In genomic region chr5:146818790-146819189, GRCh38 we compare ENCODE assay signal across 24 cellular contexts. TPM values are rescaled to one million over a fixed set of nuclear protein-coding genes. Genes with fewer than 3 reads are reported as not detected.
DNase-seq lines count a peak whose midpoint lies in the region; ATAC-seq, FAIRE-seq and TF ChIP-seq lines count a peak whose summit lies in the region.
"Had no signal": no experiment of that assay in that cellular context is flagged by ENCODE, and none has a peak within 500 bp of the region (broad histone marks: within the 10 kb centered on the region; RNA-seq: fewer than 3 reads in every experiment).

No MANE protein-coding gene starts in this region.

- ATAC-seq in left lobe of liver, result peak; percentile 54
- ATAC-seq in GM18873 (IDR thresholded peaks at IDR 0.05; ENCODE audit: low FRiP score, unreplicated experiment), result no peak
- ATAC-seq: Right ventricle myocardium inferior had no signal

- no peaks in the 10 kb centered on the region for H3K27me3 ChIP-seq in WERI-Rb-1 (ENCODE audit: insufficient read depth, low read depth, severe bottlenecking)

- peak; percentile 53 for FAIRE-seq in D721Med (lab: Jason Lieb, UNC)
- FAIRE-seq: A204.1 had no signal

- no peak overlapping the region for H3K27ac ChIP-seq in WERI-Rb-1
- H3K27ac ChIP-seq: KMS-11 had no signal

- H3K4me3 ChIP-seq in WERI-Rb-1 (ENCODE audit: low read depth, low read length), result no peak overlapping the region

- TF ChIP-seq CTCF in D721Med (IDR thresholded peaks at IDR 0.05; ENCODE audit: insufficient read depth, missing control alignments) (no peak), WERI-Rb-1 (IDR thresholded peaks at IDR 0.05; ENCODE audit: low read depth, low read length) (peak; percentile 25; the same call in 1 of the 2 replicates)

- DNase-seq in D721Med (ENCODE audit: insufficient read length, low spot score), result no peak
- DNase-seq in NCI-H524 (lab: John Stamatoyannopoulos, UW), result peak; percentile 8 to 58
- no peak for DNase-seq in WERI-Rb-1
- no peak for DNase-seq in left lobe of liver (ENCODE audit: low spot score)
- DNase-seq in NCI-H526 treated with DMSO at 0.1 percent for 48 hours (lab: John Stamatoyannopoulos, UW), result no peak
- DNase-seq in stimulated activated CD4-positive, alpha-beta T cell treated with anti-CD3 and anti-CD28 coated beads, Interleukin-2, amount 100 ng/mL, for 48 hours, result no peak
- DNase-seq in SHP77 (lab: John Stamatoyannopoulos, UW), result no peak
- DNase-seq: DMS79, H7, HFFc6, IMR-90, NCI-H1105, NCI-H146, NCI-H2029, NCI-H226, NCI-H748 treated with DMSO at 0.1 percent for 48 hours, OCI-M1, SW 1271 had no signal

- no peaks in the 10 kb centered on the region for H3K36me3 ChIP-seq in WERI-Rb-1

- H3K9me3 ChIP-seq in WERI-Rb-1 (ENCODE audit: severe bottlenecking), result no peaks in the 10 kb centered on the region

RNA-seq across cellular contexts. Expression of gene PPP2R2B, which starts 59.8 kb away (rescaled TPM):
- total RNA-seq in left lobe of liver, result 0.03 TPM
- total RNA-seq: B cell, HFFc6, IMR-90, SK-MEL-5 had no signal

Comparison
In these comparisons a context has a peak if more than half of its experiments do, and no peak if none do; other contexts are left out.
1. DNase-seq: peak in NCI-H524 (2 of 2); none in D721Med (single experiment), WERI-Rb-1 (single experiment), left lobe of liver (single experiment), NCI-H526 treated with DMSO at 0.1 percent for 48 hours (single experiment), stimulated activated CD4-positive, alpha-beta T cell treated with anti-CD3 and anti-CD28 coated beads, Interleukin-2, amount 100 ng/mL, for 48 hours (0 of 2) and SHP77 (0 of 2).